Comparison of ENCODE assay signal across 10 cellular contexts in the genomic region with DNA sequence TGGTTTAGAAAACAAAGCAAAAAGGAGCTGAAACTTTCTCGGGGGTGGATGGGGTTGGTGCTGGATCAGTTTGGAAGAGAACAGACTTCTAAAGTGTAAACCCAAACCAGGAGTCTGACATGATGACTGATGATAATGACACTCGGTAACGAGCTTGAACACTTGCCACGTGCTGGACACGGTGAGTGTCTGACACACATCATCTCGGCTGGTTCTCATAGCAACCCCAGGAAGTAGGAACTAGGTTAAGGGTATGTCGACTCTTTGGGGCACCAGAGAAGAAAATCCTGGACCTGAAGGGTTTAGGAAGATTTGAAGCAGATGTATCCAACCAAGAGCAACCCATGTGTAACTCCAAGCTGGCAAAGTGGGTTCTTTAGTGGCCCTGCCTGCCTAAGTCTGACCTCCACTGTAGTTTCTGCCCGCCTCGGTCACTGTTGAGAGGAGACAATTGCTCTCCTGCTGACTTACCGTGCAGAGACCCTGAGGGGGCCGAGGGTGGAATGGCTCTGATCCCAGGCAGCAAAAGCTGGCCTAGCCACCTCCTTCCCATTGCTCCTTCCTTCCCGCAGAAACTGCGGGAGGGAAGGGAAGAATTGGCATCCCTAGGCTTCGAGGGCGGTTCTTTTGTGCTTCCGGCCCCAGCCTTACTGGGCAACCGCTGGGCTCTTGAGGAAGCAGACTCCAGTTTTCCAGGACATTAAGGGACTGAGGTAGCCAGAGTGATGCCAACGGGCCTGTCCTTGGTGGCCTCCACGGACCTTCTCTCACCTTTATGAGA.
A peak's percentile ranks its signal among the peaks of the same experiment; 100 is the strongest.
DNase-seq lines count a peak whose midpoint lies in the region; ATAC-seq, FAIRE-seq and TF ChIP-seq lines count a peak whose summit lies in the region.
"Had no signal": no experiment of that assay in that cellular context is flagged by ENCODE, and none has a peak within 500 bp of the region (broad histone marks: within the 10 kb centered on the region; RNA-seq: fewer than 3 reads in every experiment).

No MANE protein-coding gene starts in this region.

- peak overlapping the region; percentile 98; the same call in 1 of the 2 replicates for H3K27ac ChIP-seq in GM23248
- H3K27ac ChIP-seq in small intestine (ENCODE audit: low read depth in 1 of 2, low read length in 1 of 2), result peak overlapping the region; percentile 85 to 97

- in situ Hi-C loops in GM23248 (cut with MboI), result loop anchor here (10.0 kb wide), 1 partner anchor 112 kb away; no protein-coding TSS in a partner anchor

- H3K4me1 ChIP-seq in GM23248 (ENCODE audit: insufficient read depth), result peaks cover 56% of the 10 kb centered on the region
- H3K4me1 ChIP-seq in small intestine (ENCODE audit: control insufficient read depth in 2 of 2, insufficient read depth in 1 of 2, low read depth in 1 of 2, low read length in 1 of 2), result peaks cover 14 to 25% of the 10 kb centered on the region in 2 donors

- DNase-seq in GM23248 (peak; percentile 43), T-cell (peak in 2 of 34 experiments; percentile 16 to 19), fibroblast of mammary gland (ENCODE audit: low read depth) (peak; percentile 73), small intestine (no peak), NOMO-1 treated with DMSO at 0.1 percent for 48 hours (lab: John Stamatoyannopoulos, UW; ENCODE audit: unreplicated experiment) (no peak)
- DNase-seq: midbrain; stimulated activated CD4-positive, alpha-beta T cell treated with anti-CD3 and anti-CD28 coated beads, Interleukin-4, amount 100 ng/mL, for 4 hours had no signal

- no peak overlapping the region for H3K4me2 ChIP-seq in GM23248 (ENCODE audit: unreplicated experiment)

- ATAC-seq in T-cell (replicated peaks in 1 of 4) (peak in 3 of 4 experiments; percentile 42 to 67 (median 58)), HG03442 (IDR thresholded peaks at IDR 0.05; ENCODE audit: unreplicated experiment) (no peak), GM21515 (IDR thresholded peaks at IDR 0.05; ENCODE audit: unreplicated experiment) (no peak), GM19467 (IDR thresholded peaks at IDR 0.05; ENCODE audit: unreplicated experiment) (no peak)

- H3F3A ChIP-seq in GM23248 (ENCODE audit: insufficient read depth), result peaks cover 55% of the 10 kb centered on the region

- peak overlapping the region; percentile 22 to 44 for H3K27ac Mint-ChIP-seq in T-cell

- H3K9me2 ChIP-seq in GM23248 (ENCODE audit: insufficient read depth), result no peaks in the 10 kb centered on the region

- FAIRE-seq in small intestine (lab: Jason Lieb, UNC), result no peak

- no peaks in the 10 kb centered on the region for H4K20me1 ChIP-seq in GM23248 (ENCODE audit: insufficient read depth)

- H3K27me3 ChIP-seq in GM23248 (replicated peaks; ENCODE audit: insufficient read depth) (no peaks in the 10 kb centered on the region), small intestine (ENCODE audit: control insufficient read depth in 2 of 2, insufficient read depth in 2 of 2, low read length in 2 of 2) (no peaks in the 10 kb centered on the region)

- no peaks in the 10 kb centered on the region for H3K36me3 Mint-ChIP-seq in T-cell

- H3K4me3 Mint-ChIP-seq in T-cell, result peak overlapping the region in 1 of 3 donors; percentile 0

- POLR2A ChIA-PET in T-cell (lab: Charles Lee), result interaction anchor here in 1 of 2 donors (0.6 kb wide), 1 partner anchor 443 kb away, joined by 6 read pairs; no protein-coding TSS in a partner anchor

- no peak overlapping the region for H3K9ac ChIP-seq in GM23248

- 71 to 72% methylated on average over 19 of the region's 19 CpGs for WGBS in GM23248 (ENCODE audit: low coverage in 1 of 2, low lambda C conversion rate in 2 of 2, missing lambda C conversion rate in 2 of 2), 2 experiments
- 78 to 84% (median 78%) methylated on average over 19 of the region's 19 CpGs for WGBS in small intestine, 3 donors

- CTCF ChIA-PET in T-cell (lab: Charles Lee), result no interaction called here

- H3K4me1 Mint-ChIP-seq in T-cell, result peaks cover 26 to 69% (median 52%) of the 10 kb centered on the region in 3 donors

- H3K9me3 Mint-ChIP-seq in T-cell, result no peaks in the 10 kb centered on the region

- no peaks in the 10 kb centered on the region for H3K36me3 ChIP-seq in GM23248 (ENCODE audit: low read depth)
- no peaks in the 10 kb centered on the region for H3K36me3 ChIP-seq in small intestine (ENCODE audit: control insufficient read depth in 2 of 2, insufficient read depth in 2 of 2, low read length in 2 of 2)

- H3K27me3 Mint-ChIP-seq in T-cell, result no peaks in the 10 kb centered on the region

- H3K4me3 ChIP-seq in GM23248 (no peak overlapping the region), fibroblast of mammary gland (ENCODE audit: control insufficient read depth, low read depth, low read length) (no peak overlapping the region), small intestine (ENCODE audit: low read depth in 1 of 2, low read length in 2 of 2) (no peak overlapping the region)

- H2AFZ ChIP-seq in GM23248, result no peak overlapping the region

- no peaks in the 10 kb centered on the region for H3K79me2 ChIP-seq in GM23248 (ENCODE audit: insufficient read depth)

- no peak for TF ChIP-seq CTCF in fibroblast of mammary gland (conservative IDR thresholded peaks at IDR 0.05; ENCODE audit: control insufficient read depth, insufficient read depth, low read depth, low read length)

- no peaks in the 10 kb centered on the region for H3K9me3 ChIP-seq in GM23248 (ENCODE audit: low read depth)
- H3K9me3 ChIP-seq in small intestine (ENCODE audit: control insufficient read depth, low read depth), result no peaks in the 10 kb centered on the region

Comparison
In these comparisons a context has a peak if more than half of its experiments do, and no peak if none do; other contexts are left out.
1. DNase-seq: peak in GM23248 (single experiment) and fibroblast of mammary gland (single experiment); none in small intestine (single experiment) and NOMO-1 treated with DMSO at 0.1 percent for 48 hours (single experiment).
2. ATAC-seq: peak in T-cell (3 of 4); none in HG03442 (single experiment), GM21515 (single experiment) and GM19467 (single experiment).